ENCODE assay signal across 15 cellular contexts in genomic region chr9:34333836-34334235, GRCh38. TPM values are rescaled to one million over a fixed set of nuclear protein-coding genes. Genes with fewer than 3 reads are reported as not detected.
"Had no signal": no experiment of that assay in that cellular context is flagged by ENCODE, and none has a peak within 500 bp of the region (broad histone marks: within the 10 kb centered on the region; RNA-seq: fewer than 3 reads in every experiment).

No MANE protein-coding gene starts in this region.

- H3K9me3 Mint-ChIP-seq: activated T-cell treated with anti-CD3 and anti-CD28 coated beads, Interleukin-2, amount 50 U/mL, for 72 hours; effector memory CD8-positive, alpha-beta T cell; T-helper 1 cell treated with Interleukin-12 subunit alpha and Interleukin-12 subunit beta and Interleukin-4 antibody, amounts not matched to agents 30 μg/mL and 1 μg/mL, for 36 hours had no signal

- H3K4me3 ChIP-seq: ascending aorta, ovary, sigmoid colon, thoracic aorta, upper lobe of right lung had no signal

- ATAC-seq: activated T-cell treated with anti-CD3 and anti-CD28 coated beads, Interleukin-2, amount 50 U/mL, for 72 hours; effector memory CD8-positive, alpha-beta T cell; left lobe of liver; upper lobe of right lung had no signal

- H3K9me3 ChIP-seq: ascending aorta, ovary, sigmoid colon, thoracic aorta, upper lobe of right lung had no signal

- H3K27me3 Mint-ChIP-seq: effector memory CD8-positive, alpha-beta T cell had no signal

- H3K27ac ChIP-seq: ascending aorta, ovary, thoracic aorta, upper lobe of right lung had no signal

- H3K36me3 ChIP-seq: ovary had no signal

- H3K27ac Mint-ChIP-seq: activated T-cell treated with anti-CD3 and anti-CD28 coated beads, Interleukin-2, amount 50 U/mL, for 72 hours; T-helper 1 cell treated with Interleukin-12 subunit alpha and Interleukin-12 subunit beta and Interleukin-4 antibody, amounts not matched to agents 30 μg/mL and 1 μg/mL, for 36 hours had no signal

- H3K4me3 Mint-ChIP-seq: activated T-cell treated with anti-CD3 and anti-CD28 coated beads, Interleukin-2, amount 50 U/mL, for 72 hours; effector memory CD8-positive, alpha-beta T cell; T-helper 1 cell treated with Interleukin-12 subunit alpha and Interleukin-12 subunit beta and Interleukin-4 antibody, amounts not matched to agents 30 μg/mL and 1 μg/mL, for 36 hours had no signal

- DNase-seq: activated CD4-positive, CD25-positive, alpha-beta regulatory T cell treated with anti-CD3 and anti-CD28 coated beads, Interleukin-2, amount 50 U/mL, for 72 hours; activated effector memory CD4-positive, alpha-beta T cell treated with anti-CD3 and anti-CD28 coated beads, Interleukin-2, amount 50 U/mL, for 16 hours; activated naive CD4-positive, alpha-beta T cell treated with anti-CD3 and anti-CD28 coated beads, Interleukin-2, amount 50 U/mL, for 16 hours; activated T-cell treated with anti-CD3 and anti-CD28 coated beads, Interleukin-2, amount 50 U/mL, for 72 hours; dermis blood vessel endothelial cell; effector memory CD8-positive, alpha-beta T cell; foreskin fibroblast; ovary; sigmoid colon; stimulated activated naive CD4-positive, alpha-beta T cell; upper lobe of right lung had no signal

- H3K27me3 ChIP-seq: ascending aorta, ovary, sigmoid colon, upper lobe of right lung had no signal

- H3K4me1 ChIP-seq: upper lobe of right lung had no signal

RNA-seq across cellular contexts. Expression of gene NUDT2, which starts 4.5 kb away (rescaled TPM):
- total RNA-seq: ascending aorta had no signal
